In genomic region chr18:48696-49095, GRCh38 we compare ENCODE assay signal across 3 cellular contexts. TPM values are rescaled to one million over a fixed set of nuclear protein-coding genes. Genes with fewer than 3 reads are reported as not detected.
"Had no signal": no experiment of that assay in that cellular context is flagged by ENCODE, and none has a peak within 500 bp of the region (broad histone marks: within the 10 kb centered on the region; RNA-seq: fewer than 3 reads in every experiment).

No MANE protein-coding gene starts in this region.

RNA-seq across cellular contexts. Expression of gene TUBB8B, which starts 0.7 kb away (rescaled TPM):
- total RNA-seq: GM23248, H4, HFFc6 had no signal
